In genomic region chr9:32550046-32550608, GRCh38 we compare ENCODE assay signal across 8 cellular contexts. TPM values are rescaled to one million over a fixed set of nuclear protein-coding genes. Genes with fewer than 3 reads are reported as not detected.
DNase-seq lines count a peak whose midpoint lies in the region; ATAC-seq and TF ChIP-seq lines count a peak whose summit lies in the region.

No MANE protein-coding gene starts in this region.

- intact Hi-C loops in activated B cell treated with CpG ODN at 0.5 μM for 24 hours (cut with micrococcal nuclease) = loop anchor here (1.0 to 10.0 kb wide), 5 partner anchors 24 to 925 kb away; partner anchors contain the start of genes B4GALT1, NFX1, NOL6 and RIGI

- CTCF ChIA-PET in activated B cell treated with CpG ODN at 0.5 μM for 24 hours (lab: Charles Lee) = interaction anchor here (2.4 to 3.3 kb wide), 3 partner anchors 23 to 171 kb away, joined by 9 to 20 read pairs (median 18); partner anchors contain the start of gene NDUFB6

- H3K36me3 Mint-ChIP-seq in activated T-cell treated with anti-CD3 and anti-CD28 coated beads, Interleukin-2, amount 50 U/mL, for 4 hours (ENCODE audit: insufficient read depth) = peaks cover 4% of the 10 kb centered on the region
- H3K36me3 Mint-ChIP-seq in activated B cell treated with CpG ODN at 0.5 μM for 24 hours (ENCODE audit: low read depth) (peaks cover 33% of the 10 kb centered on the region), progenitor cell of endocrine pancreas (ENCODE audit: insufficient read depth) (peaks cover 12% of the 10 kb centered on the region)

- peak in 1 of 2 donors; percentile 19 for ATAC-seq in activated T-cell treated with anti-CD3 and anti-CD28 coated beads, Interleukin-2, amount 50 U/mL, for 4 hours
- ATAC-seq in HG03159 (IDR thresholded peaks at IDR 0.05; ENCODE audit: unreplicated experiment) (peak; percentile 19), activated B cell treated with CpG ODN at 0.5 μM for 24 hours (ENCODE audit: low read depth) (no peak), HG02970 (IDR thresholded peaks at IDR 0.05; ENCODE audit: low FRiP score, unreplicated experiment) (no peak)

- H3K27me3 Mint-ChIP-seq in activated T-cell treated with anti-CD3 and anti-CD28 coated beads, Interleukin-2, amount 50 U/mL, for 4 hours (ENCODE audit: low read depth) = no peaks in the 10 kb centered on the region
- H3K27me3 Mint-ChIP-seq in activated B cell treated with CpG ODN at 0.5 μM for 24 hours (no peaks in the 10 kb centered on the region), progenitor cell of endocrine pancreas (no peaks in the 10 kb centered on the region)

- peaks cover 44% of the 10 kb centered on the region for H3K4me1 Mint-ChIP-seq in activated T-cell treated with anti-CD3 and anti-CD28 coated beads, Interleukin-2, amount 50 U/mL, for 4 hours (ENCODE audit: low read depth)
- H3K4me1 Mint-ChIP-seq in activated B cell treated with CpG ODN at 0.5 μM for 24 hours (peaks cover 34% of the 10 kb centered on the region), progenitor cell of endocrine pancreas (ENCODE audit: low read depth) (peaks cover 16% of the 10 kb centered on the region)

- TF ChIP-seq CTCF in activated B cell treated with CpG ODN at 0.5 μM for 24 hours (IDR thresholded peaks at IDR 0.05) (no peak), foreskin fibroblast (IDR thresholded peaks at IDR 0.05; ENCODE audit: low read depth, low read length) (peak; percentile 14), progenitor cell of endocrine pancreas (IDR thresholded peaks at IDR 0.05; ENCODE audit: unreplicated experiment) (no peak)

- peak overlapping the region; percentile 68 to 91 for H3K4me3 ChIP-seq in foreskin fibroblast (ENCODE audit: low read depth in 1 of 2, low read length in 2 of 2)

- no peaks in the 10 kb centered on the region for H3K9me3 Mint-ChIP-seq in activated T-cell treated with anti-CD3 and anti-CD28 coated beads, Interleukin-2, amount 50 U/mL, for 4 hours
- H3K9me3 Mint-ChIP-seq in activated B cell treated with CpG ODN at 0.5 μM for 24 hours (no peaks in the 10 kb centered on the region), progenitor cell of endocrine pancreas (ENCODE audit: low read depth) (no peaks in the 10 kb centered on the region)

- POLR2A ChIA-PET in activated B cell treated with CpG ODN at 0.5 μM for 24 hours (lab: Charles Lee) = interaction anchor here (0.8 to 4.4 kb wide), 8 partner anchors 11 to 475 kb away, joined by 3 to 40 read pairs (median 12); partner anchors contain the start of genes ACO1, DNAJA1, NDUFB6 and RIGI

- DNase-seq in activated T-cell treated with anti-CD3 and anti-CD28 coated beads, Interleukin-2, amount 50 U/mL, for 4 hours = no peak
- no peak for DNase-seq in activated T-cell treated with anti-CD3 and anti-CD28 coated beads, Interleukin-2, amount 50 U/mL, for 1 hour
- DNase-seq in activated B cell treated with CpG ODN at 0.5 μM for 24 hours (no peak), foreskin fibroblast (peak in 1 of 2 donors; percentile 51), progenitor cell of endocrine pancreas (ENCODE audit: low spot score, unreplicated experiment) (no peak), NCI-H226 (no peak)

- peak overlapping the region; percentile 99 for H3K4me3 Mint-ChIP-seq in activated T-cell treated with anti-CD3 and anti-CD28 coated beads, Interleukin-2, amount 50 U/mL, for 4 hours
- H3K4me3 Mint-ChIP-seq in activated B cell treated with CpG ODN at 0.5 μM for 24 hours = peak overlapping the region; percentile 95
- H3K4me3 Mint-ChIP-seq in progenitor cell of endocrine pancreas (ENCODE audit: low read depth) = peak overlapping the region; percentile 94

- peak overlapping the region; percentile 75 for H3K27ac Mint-ChIP-seq in activated B cell treated with CpG ODN at 0.5 μM for 24 hours
- H3K27ac Mint-ChIP-seq in progenitor cell of endocrine pancreas = peak overlapping the region; percentile 99

RNA-seq across cellular contexts. Expression of gene SMIM27, which starts 2.0 kb away (rescaled TPM):
- total RNA-seq in activated T-cell treated with anti-CD3 and anti-CD28 coated beads, Interleukin-2, amount 50 U/mL, for 4 hours = 1 to 10 TPM; 8.0 to 9.7 (median 9.3) TPM
- total RNA-seq in activated B cell treated with CpG ODN at 0.5 μM for 24 hours (15.9 and 17.1 TPM in 2 replicates), progenitor cell of endocrine pancreas (12.0 and 13.6 TPM in 2 replicates)

RNA-seq across cellular contexts. Expression of gene TOPORS, which starts 2.3 kb away (rescaled TPM):
- total RNA-seq in activated T-cell treated with anti-CD3 and anti-CD28 coated beads, Interleukin-2, amount 50 U/mL, for 4 hours = 10 to 100 TPM; 12.9 to 15.0 (median 14.8) TPM
- total RNA-seq in activated B cell treated with CpG ODN at 0.5 μM for 24 hours (14.7 and 15.6 TPM in 2 replicates), progenitor cell of endocrine pancreas (20.7 and 21.6 TPM in 2 replicates)

RNA-seq across cellular contexts. Expression of gene NDUFB6, which starts 22.8 kb away (rescaled TPM):
- 10 to 100 TPM; 61.7 to 65.5 (median 62.9) TPM for total RNA-seq in activated T-cell treated with anti-CD3 and anti-CD28 coated beads, Interleukin-2, amount 50 U/mL, for 4 hours
- total RNA-seq in activated B cell treated with CpG ODN at 0.5 μM for 24 hours = 25.8 and 34.4 TPM in 2 replicates
- 39.8 and 40.7 TPM in 2 replicates for total RNA-seq in progenitor cell of endocrine pancreas

RNA-seq across cellular contexts. Expression of gene RIGI, which starts 24.1 kb away (rescaled TPM):
- total RNA-seq in activated T-cell treated with anti-CD3 and anti-CD28 coated beads, Interleukin-2, amount 50 U/mL, for 4 hours = 1 to 10 TPM; 2.5 to 4.1 (median 2.5) TPM
- total RNA-seq in activated B cell treated with CpG ODN at 0.5 μM for 24 hours = 11.3 and 12.3 TPM in 2 replicates
- total RNA-seq in progenitor cell of endocrine pancreas = 9.3 and 10.7 TPM in 2 replicates
